8 cellular contexts compared by ENCODE assay signal in the genomic region with DNA sequence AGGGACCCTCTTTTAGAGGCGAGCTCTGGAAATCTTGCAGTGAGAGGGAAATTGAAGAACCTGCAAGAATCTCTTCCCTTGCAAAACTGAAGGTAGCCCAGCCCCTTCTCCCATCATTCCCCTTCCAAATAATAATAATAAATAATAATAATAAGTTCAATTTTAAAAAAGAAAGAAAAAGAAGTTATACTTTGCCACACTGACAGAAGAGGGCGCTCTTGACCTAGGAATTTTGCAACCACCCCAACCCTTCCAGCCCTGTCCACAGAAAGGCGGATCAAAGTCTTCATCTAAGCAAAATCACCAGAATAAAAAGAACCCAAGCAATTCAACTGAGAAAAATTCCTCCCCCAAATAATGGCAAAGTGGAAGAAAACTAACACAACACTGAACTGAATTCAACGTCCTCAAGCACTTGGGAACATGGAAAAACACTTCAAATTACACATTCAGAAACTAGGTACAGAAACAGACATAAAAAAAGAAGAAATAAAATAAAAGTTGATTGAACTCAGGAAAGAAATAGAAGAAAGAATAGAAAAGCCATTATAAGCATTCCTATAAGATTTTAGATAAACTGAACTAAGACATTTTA.
A peak's percentile ranks its signal among the peaks of the same experiment; 100 is the strongest.
DNase-seq lines count a peak whose midpoint lies in the region; ATAC-seq and TF ChIP-seq lines count a peak whose summit lies in the region.

No MANE protein-coding gene starts in this region.

- no peaks in the 10 kb centered on the region for H3K36me3 ChIP-seq in H7 (replicated peaks; ENCODE audit: control insufficient read depth, insufficient read depth, low read length)
- H3K36me3 ChIP-seq in neural cell (ENCODE audit: insufficient read depth, low read length) = no peaks in the 10 kb centered on the region

- CTCF ChIA-PET in activated CD4-positive, alpha-beta memory T cell treated with anti-CD3 and anti-CD28 coated beads for 36 hours (lab: Charles Lee) = interaction anchor here (0.6 to 6.1 kb wide), 18 partner anchors 13 to 388 kb away, joined by 3 to 50 read pairs (median 4); no protein-coding TSS in a partner anchor

- TF ChIP-seq CTCF in C4-2B (conservative IDR thresholded peaks at IDR 0.05) = peak; percentile 70
- peak; percentile 64 for TF ChIP-seq CTCF in epithelial cell of proximal tubule (conservative IDR thresholded peaks at IDR 0.05; ENCODE audit: low read depth, low read length)
- no peak for TF ChIP-seq CTCF in neural cell (IDR thresholded peaks at IDR 0.05; ENCODE audit: poor library complexity, severe bottlenecking)

- ATAC-seq in GM21360 (IDR thresholded peaks at IDR 0.05; ENCODE audit: unreplicated experiment) = no peak

- H3F3A ChIP-seq in neural cell (ENCODE audit: insufficient read depth, low read length, poor library complexity, severe bottlenecking) = no peaks in the 10 kb centered on the region

- H3K4me2 ChIP-seq in neural cell (ENCODE audit: low read length) = no peak overlapping the region

- H3K4me3 ChIP-seq in H7 (ENCODE audit: insufficient read depth, low read depth, low read length) = no peak overlapping the region
- no peak overlapping the region for H3K4me3 ChIP-seq in epithelial cell of proximal tubule (ENCODE audit: low read depth, low read length)
- H3K4me3 ChIP-seq in neural cell (ENCODE audit: low read length) = no peak overlapping the region

- POLR2A ChIA-PET in activated CD4-positive, alpha-beta memory T cell treated with anti-CD3 and anti-CD28 coated beads for 36 hours (lab: Charles Lee) = no interaction called here

- no peak overlapping the region for H3K4me3 Mint-ChIP-seq in activated CD4-positive, alpha-beta memory T cell treated with anti-CD3 and anti-CD28 coated beads for 36 hours

- H4K20me1 ChIP-seq in neural cell (ENCODE audit: insufficient read depth) = no peaks in the 10 kb centered on the region

- peak; percentile 82 for DNase-seq in H7
- peak; percentile 14 for DNase-seq in NCI-H774 (lab: John Stamatoyannopoulos, UW)
- peak; percentile 66 for DNase-seq in activated CD4-positive, alpha-beta memory T cell treated with anti-CD3 and anti-CD28 coated beads for 36 hours
- no peak for DNase-seq in epithelial cell of proximal tubule (ENCODE audit: low read depth)
- peak; percentile 56 for DNase-seq in ureter (ENCODE audit: low spot score)

- no peak overlapping the region for H3K9ac ChIP-seq in neural cell (ENCODE audit: low read length)

- no peaks in the 10 kb centered on the region for H3K9me3 ChIP-seq in neural cell (ENCODE audit: low read length)

- no peaks in the 10 kb centered on the region for H3K36me3 Mint-ChIP-seq in activated CD4-positive, alpha-beta memory T cell treated with anti-CD3 and anti-CD28 coated beads for 36 hours

- H3K9me3 Mint-ChIP-seq in activated CD4-positive, alpha-beta memory T cell treated with anti-CD3 and anti-CD28 coated beads for 36 hours = peaks cover 4% of the 10 kb centered on the region

- peaks cover 9% of the 10 kb centered on the region for H3K27me3 Mint-ChIP-seq in activated CD4-positive, alpha-beta memory T cell treated with anti-CD3 and anti-CD28 coated beads for 36 hours

- no peak overlapping the region for H2AFZ ChIP-seq in neural cell (ENCODE audit: low read depth, low read length)

- TF ChIP-seq EP300 in neural cell (conservative IDR thresholded peaks at IDR 0.05; ENCODE audit: poor library complexity, severe bottlenecking) = no peak

- peak; percentile 37 for TF ChIP-seq RAD21 in neural cell (conservative IDR thresholded peaks at IDR 0.05)

- H3K27ac ChIP-seq in C4-2B = no peak overlapping the region
- H3K27ac ChIP-seq in neural cell (ENCODE audit: low read length) = no peak overlapping the region

- H3K27ac Mint-ChIP-seq in activated CD4-positive, alpha-beta memory T cell treated with anti-CD3 and anti-CD28 coated beads for 36 hours = no peak overlapping the region

- intact Hi-C loops in activated CD4-positive, alpha-beta memory T cell treated with anti-CD3 and anti-CD28 coated beads for 36 hours (cut with micrococcal nuclease) = loop anchor here (1.0 to 5.0 kb wide), 5 partner anchors 23 to 374 kb away; no protein-coding TSS in a partner anchor

- no peaks in the 10 kb centered on the region for H3K79me2 ChIP-seq in neural cell (replicated peaks; ENCODE audit: insufficient read depth, low read length)

- H3K27me3 ChIP-seq in H7 (ENCODE audit: control insufficient read depth, insufficient read depth, low read length) = no peaks in the 10 kb centered on the region
- H3K27me3 ChIP-seq in neural cell (ENCODE audit: insufficient read depth, low read depth, low read length) = no peaks in the 10 kb centered on the region

- no peaks in the 10 kb centered on the region for H3K9me2 ChIP-seq in neural cell (ENCODE audit: insufficient read depth, low read length)

- H3K4me1 Mint-ChIP-seq in activated CD4-positive, alpha-beta memory T cell treated with anti-CD3 and anti-CD28 coated beads for 36 hours (ENCODE audit: low read depth) = peaks cover 22% of the 10 kb centered on the region

TF ChIP-seq in neural cell, 6 proteins besides CTCF, POLR2A, EP300 and RAD21:
- TF ChIP-seq, protein P1, sequence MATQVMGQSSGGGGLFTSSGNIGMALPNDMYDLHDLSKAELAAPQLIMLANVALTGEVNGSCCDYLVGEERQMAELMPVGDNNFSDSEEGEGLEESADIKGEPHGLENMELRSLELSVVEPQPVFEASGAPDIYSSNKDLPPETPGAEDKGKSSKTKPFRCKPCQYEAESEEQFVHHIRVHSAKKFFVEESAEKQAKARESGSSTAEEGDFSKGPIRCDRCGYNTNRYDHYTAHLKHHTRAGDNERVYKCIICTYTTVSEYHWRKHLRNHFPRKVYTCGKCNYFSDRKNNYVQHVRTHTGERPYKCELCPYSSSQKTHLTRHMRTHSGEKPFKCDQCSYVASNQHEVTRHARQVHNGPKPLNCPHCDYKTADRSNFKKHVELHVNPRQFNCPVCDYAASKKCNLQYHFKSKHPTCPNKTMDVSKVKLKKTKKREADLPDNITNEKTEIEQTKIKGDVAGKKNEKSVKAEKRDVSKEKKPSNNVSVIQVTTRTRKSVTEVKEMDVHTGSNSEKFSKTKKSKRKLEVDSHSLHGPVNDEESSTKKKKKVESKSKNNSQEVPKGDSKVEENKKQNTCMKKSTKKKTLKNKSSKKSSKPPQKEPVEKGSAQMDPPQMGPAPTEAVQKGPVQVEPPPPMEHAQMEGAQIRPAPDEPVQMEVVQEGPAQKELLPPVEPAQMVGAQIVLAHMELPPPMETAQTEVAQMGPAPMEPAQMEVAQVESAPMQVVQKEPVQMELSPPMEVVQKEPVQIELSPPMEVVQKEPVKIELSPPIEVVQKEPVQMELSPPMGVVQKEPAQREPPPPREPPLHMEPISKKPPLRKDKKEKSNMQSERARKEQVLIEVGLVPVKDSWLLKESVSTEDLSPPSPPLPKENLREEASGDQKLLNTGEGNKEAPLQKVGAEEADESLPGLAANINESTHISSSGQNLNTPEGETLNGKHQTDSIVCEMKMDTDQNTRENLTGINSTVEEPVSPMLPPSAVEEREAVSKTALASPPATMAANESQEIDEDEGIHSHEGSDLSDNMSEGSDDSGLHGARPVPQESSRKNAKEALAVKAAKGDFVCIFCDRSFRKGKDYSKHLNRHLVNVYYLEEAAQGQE (IDR thresholded peaks at IDR 0.05; ENCODE audit: borderline replicate concordance) = no peak
- TF ChIP-seq SMC3 (conservative IDR thresholded peaks at IDR 0.05; ENCODE audit: poor library complexity) (no peak), POLR2AphosphoS5 (IDR thresholded peaks at IDR 0.05) (no peak), TAF1 (IDR thresholded peaks at IDR 0.05; ENCODE audit: low read depth) (no peak), MXI1 (conservative IDR thresholded peaks at IDR 0.05; ENCODE audit: poor library complexity, severe bottlenecking) (no peak), EZH2 (IDR thresholded peaks at IDR 0.05; ENCODE audit: borderline replicate concordance, insufficient read depth, low read length, poor library complexity, severe bottlenecking) (no peak)
